Comparison of ENCODE assay signal across 8 cellular contexts in the genomic region with DNA sequence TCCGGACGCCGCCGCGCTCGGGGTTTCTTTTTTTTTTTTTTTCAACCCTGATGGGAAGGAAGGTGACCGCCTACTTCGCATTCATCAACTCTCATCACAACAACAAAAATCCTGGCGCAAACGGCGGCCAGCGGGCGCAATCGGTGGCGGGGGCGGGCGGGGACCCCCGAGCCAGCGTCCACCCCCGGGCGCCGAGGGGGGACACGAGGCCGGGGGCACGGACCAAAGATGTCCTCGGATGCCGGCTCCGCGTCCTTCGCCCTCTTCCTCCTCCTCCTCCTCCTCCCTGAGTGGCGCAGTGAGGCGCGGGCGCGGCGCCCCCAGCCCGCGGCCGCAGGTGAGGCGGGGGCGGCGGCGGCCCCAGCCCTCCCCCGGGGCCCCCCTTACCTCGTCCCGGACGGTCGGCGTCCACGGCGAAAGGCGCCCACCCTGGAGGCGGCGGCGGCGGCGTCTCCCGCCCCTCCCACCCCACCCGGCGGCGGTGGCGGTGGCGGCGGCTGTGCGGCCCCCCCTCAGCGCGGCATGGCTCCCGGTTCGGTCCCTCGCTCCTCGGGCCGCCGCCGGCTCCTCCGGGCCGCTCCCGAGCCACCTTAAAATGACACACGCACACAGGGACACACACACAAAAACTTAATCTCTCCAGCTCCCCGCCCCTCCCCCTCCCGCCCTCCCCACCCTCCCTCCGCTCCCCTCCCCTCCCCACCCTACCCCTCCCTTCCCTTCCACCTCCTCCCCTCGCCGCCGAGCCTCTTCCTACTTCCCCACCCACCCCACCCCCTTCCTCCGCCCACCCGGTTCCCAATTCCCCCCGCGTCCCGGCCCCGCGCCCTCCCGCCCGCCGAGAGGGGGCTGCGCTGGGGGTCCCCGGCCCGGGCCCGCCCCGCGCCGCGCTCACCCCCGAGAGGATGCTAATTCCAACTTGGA. TPM values are rescaled to one million over a fixed set of nuclear protein-coding genes. Genes with fewer than 3 reads are reported as not detected.
DNase-seq lines count a peak whose midpoint lies in the region; ATAC-seq and TF ChIP-seq lines count a peak whose summit lies in the region.

A gene (minus strand): TSS at position 632 of the 924 bp plus-strand sequence.

- peaks cover 19% of the 10 kb centered on the region for H3K27me3 Mint-ChIP-seq in dendritic cell treated with granulocyte-macrophage colony-stimulating factor and Interleukin-4, amounts not matched to agents 40 ng/mL and 50 ng/mL, for 4 days
- H3K27me3 Mint-ChIP-seq in stimulated activated naive B cell treated with anti-CD40 and anti-IgM and Interleukin-4, amounts not matched to agents 10 μg/mL and 1 μg/mL and 100 μg/mL, for 72 hours, result peaks cover 30 to 60% of the 10 kb centered on the region in 2 donors

- peaks cover 22% of the 10 kb centered on the region for H3K4me1 Mint-ChIP-seq in dendritic cell treated with granulocyte-macrophage colony-stimulating factor and Interleukin-4, amounts not matched to agents 40 ng/mL and 50 ng/mL, for 4 days (ENCODE audit: low read depth)
- H3K4me1 Mint-ChIP-seq in stimulated activated naive B cell treated with anti-CD40 and anti-IgM and Interleukin-4, amounts not matched to agents 10 μg/mL and 1 μg/mL and 100 μg/mL, for 72 hours, result peaks cover 8 to 24% of the 10 kb centered on the region in 2 donors

- H3K27ac ChIP-seq in 22Rv1, result peak within 1 kb of the TSS; percentile 86
- H3K27ac ChIP-seq in Panc1 (ENCODE audit: low read length), result peak within 1 kb of the TSS; percentile 93

- peak; percentile 57 for DNase-seq in GM10266 (ENCODE audit: extremely low spot score)
- no peak for DNase-seq in Panc1 (ENCODE audit: low read depth, low spot score)
- DNase-seq in left colon, result peak; percentile 63 to 64
- DNase-seq in stimulated activated naive B cell treated with anti-CD40 and anti-IgM and Interleukin-4, amounts not matched to agents 10 μg/mL and 1 μg/mL and 100 μg/mL, for 72 hours, result no peak
- no peak for DNase-seq in GOT3 (lab: John Stamatoyannopoulos, UW)

- TF ChIP-seq CTCF in 22Rv1 (IDR thresholded peaks at IDR 0.05) (no peak), GM10266 (IDR thresholded peaks at IDR 0.05; ENCODE audit: control insufficient read depth, insufficient read depth, low read depth, missing control alignments) (no peak), Panc1 (IDR thresholded peaks at IDR 0.05) (no peak)

- BruUV-seq in Panc1 (replicated peaks; lab: Mats Ljungman, UMichigan), result no TSS peak

- H3K36me3 ChIP-seq in Panc1 (ENCODE audit: control insufficient read depth, insufficient read depth, low read length), result peaks cover 4% of the 10 kb centered on the region; the same call in 1 of the 2 replicates

- POLR2A ChIA-PET in Panc1 (lab: Charles Lee), result interaction anchor here (0.6 kb wide), 3 partner anchors 72 to 437 kb away, joined by 3 to 7 read pairs (median 6); no protein-coding TSS in a partner anchor

- H3K27me3 ChIP-seq in Panc1 (ENCODE audit: control insufficient read depth, insufficient read depth, low read length), result no peaks in the 10 kb centered on the region

- peaks cover 32% of the 10 kb centered on the region for H3K4me1 ChIP-seq in Panc1 (ENCODE audit: control insufficient read depth, insufficient read depth, low read length)

- no peaks in the 10 kb centered on the region for H3K9me3 ChIP-seq in Panc1 (ENCODE audit: control insufficient read depth, insufficient read depth, low read depth, low read length)

- in situ Hi-C loops in Panc1 (cut with HindIII; ENCODE audit: low pct_unique_long_range_greater_than_20kb, low sequenced_read_pairs), result no loop called here

- CTCF ChIA-PET in Panc1 (lab: Charles Lee), result interaction anchor here (0.6 kb wide), 4 partner anchors 58 to 257 kb away, joined by 3 to 10 read pairs (median 6); no protein-coding TSS in a partner anchor

- no peaks in the 10 kb centered on the region for H3K9me3 Mint-ChIP-seq in dendritic cell treated with granulocyte-macrophage colony-stimulating factor and Interleukin-4, amounts not matched to agents 40 ng/mL and 50 ng/mL, for 4 days
- H3K9me3 Mint-ChIP-seq in stimulated activated naive B cell treated with anti-CD40 and anti-IgM and Interleukin-4, amounts not matched to agents 10 μg/mL and 1 μg/mL and 100 μg/mL, for 72 hours, result no peaks in the 10 kb centered on the region

- peak within 1 kb of the TSS; percentile 89 for H3K27ac Mint-ChIP-seq in dendritic cell treated with granulocyte-macrophage colony-stimulating factor and Interleukin-4, amounts not matched to agents 40 ng/mL and 50 ng/mL, for 4 days
- no peak within 1 kb of the TSS for H3K27ac Mint-ChIP-seq in stimulated activated naive B cell treated with anti-CD40 and anti-IgM and Interleukin-4, amounts not matched to agents 10 μg/mL and 1 μg/mL and 100 μg/mL, for 72 hours

- H3K4me3 Mint-ChIP-seq in dendritic cell treated with granulocyte-macrophage colony-stimulating factor and Interleukin-4, amounts not matched to agents 40 ng/mL and 50 ng/mL, for 4 days, result peak within 1 kb of the TSS; percentile 87
- peak within 1 kb of the TSS; percentile 78 to 83 for H3K4me3 Mint-ChIP-seq in stimulated activated naive B cell treated with anti-CD40 and anti-IgM and Interleukin-4, amounts not matched to agents 10 μg/mL and 1 μg/mL and 100 μg/mL, for 72 hours

- no peaks in the 10 kb centered on the region for H3K36me3 Mint-ChIP-seq in dendritic cell treated with granulocyte-macrophage colony-stimulating factor and Interleukin-4, amounts not matched to agents 40 ng/mL and 50 ng/mL, for 4 days (ENCODE audit: low read depth)
- no peaks in the 10 kb centered on the region for H3K36me3 Mint-ChIP-seq in stimulated activated naive B cell treated with anti-CD40 and anti-IgM and Interleukin-4, amounts not matched to agents 10 μg/mL and 1 μg/mL and 100 μg/mL, for 72 hours

- ATAC-seq in Panc1 (peak; percentile 39), left colon (peak; percentile 16), HG02870 (IDR thresholded peaks at IDR 0.05; ENCODE audit: unreplicated experiment) (no peak)
- no peak for ATAC-seq in stimulated activated naive B cell treated with anti-CD40 and anti-IgM and Interleukin-4, amounts not matched to agents 10 μg/mL and 1 μg/mL and 100 μg/mL, for 72 hours (replicated peaks)

- peak within 1 kb of the TSS; percentile 75 to 80 for H3K4me3 ChIP-seq in Panc1 (ENCODE audit: low read depth in 2 of 2, low read length in 2 of 2)

- intact Hi-C loops in Panc1 (cut with micrococcal nuclease; ENCODE audit: unreplicated experiment) (loop anchor here (5.0 to 10.0 kb wide), 3 partner anchors 75 to 545 kb away; no protein-coding TSS in a partner anchor), left colon (cut with DNase I, micrococcal nuclease) (no loop called here)
- intact Hi-C loops in dendritic cell treated with granulocyte-macrophage colony-stimulating factor and Interleukin-4, amounts not matched to agents 40 ng/mL and 50 ng/mL, for 4 days (cut with micrococcal nuclease), result loop anchor here (2.0 to 10.0 kb wide), 6 partner anchors 98 to 662 kb away; a partner anchor contains a TSS

RNA-seq across cellular contexts. Expression of the gene that starts here (rescaled TPM):
- total RNA-seq in Panc1 (2021; ENCODE audit: unreplicated experiment) (125 TPM), left colon (100 to 1,000 TPM; 107 to 142 TPM)
- 188 TPM for polyA plus RNA-seq in Panc1 (2012; ENCODE audit: insufficient read length)

Comparison
In these comparisons a context has a peak if more than half of its experiments do, and no peak if none do; other contexts are left out.
1. DNase-seq: peak in GM10266 (single experiment) and left colon (2 of 2); none in Panc1 (single experiment), stimulated activated naive B cell treated with anti-CD40 and anti-IgM and Interleukin-4, amounts not matched to agents 10 μg/mL and 1 μg/mL and 100 μg/mL, for 72 hours (single experiment) and GOT3 (single experiment).
2. ATAC-seq: peak in Panc1 (single experiment) and left colon (single experiment); none in stimulated activated naive B cell treated with anti-CD40 and anti-IgM and Interleukin-4, amounts not matched to agents 10 μg/mL and 1 μg/mL and 100 μg/mL, for 72 hours (0 of 2) and HG02870 (single experiment).
3. intact Hi-C loops: an anchor here in Panc1 (5.0 to 10.0 kb wide) and dendritic cell treated with granulocyte-macrophage colony-stimulating factor and Interleukin-4, amounts not matched to agents 40 ng/mL and 50 ng/mL, for 4 days (2.0 to 10.0 kb wide); none called in left colon.